Comparison of ENCODE assay signal across 2 cellular contexts in genomic region chrX:18406531-18407266, GRCh38.
TF ChIP-seq lines count a peak whose summit lies in the region.

No MANE protein-coding gene starts in this region.

TF ChIP-seq in SK-N-SH treated with all-trans-retinoic acid at 6 μM for 48 hours, 23 proteins besides CTCF, POLR2A, EP300 and RAD21:
- TF ChIP-seq TSHZ2 (CRISPR knock-in tag; IDR thresholded peaks at IDR 0.05) (no peak), PPARA (CRISPR knock-in tag; IDR thresholded peaks at IDR 0.05; ENCODE audit: borderline replicate concordance) (no peak)
TF ChIP-seq in SK-N-SH treated with all-trans-retinoic acid at 6 μM for 48 hours: peak in this region for 0.

TF ChIP-seq in HepG2, 621 proteins besides CTCF, POLR2A, EP300 and RAD21 (continued from another document):
- TF ChIP-seq AHDC1 (CRISPR knock-in tag; IDR thresholded peaks at IDR 0.05; ENCODE audit: borderline replicate concordance) (no peak), ZBTB2 (CRISPR knock-in tag; IDR thresholded peaks at IDR 0.05; ENCODE audit: low read depth) (no peak), ZNF263 (CRISPR knock-in tag; IDR thresholded peaks at IDR 0.05) (no peak), ZNF644 (CRISPR knock-in tag; IDR thresholded peaks at IDR 0.05; ENCODE audit: low read depth) (no peak), ZNF44 (CRISPR knock-in tag; IDR thresholded peaks at IDR 0.05) (no peak), HNRNPK (IDR thresholded peaks at IDR 0.05; ENCODE audit: low read depth, low read length, poor library complexity, severe bottlenecking) (no peak), ZNF281 (CRISPR knock-in tag; IDR thresholded peaks at IDR 0.05; ENCODE audit: borderline replicate concordance) (no peak), SP4 (CRISPR knock-in tag; IDR thresholded peaks at IDR 0.05) (no peak)
